11 cellular contexts compared by ENCODE assay signal in the genomic region with DNA sequence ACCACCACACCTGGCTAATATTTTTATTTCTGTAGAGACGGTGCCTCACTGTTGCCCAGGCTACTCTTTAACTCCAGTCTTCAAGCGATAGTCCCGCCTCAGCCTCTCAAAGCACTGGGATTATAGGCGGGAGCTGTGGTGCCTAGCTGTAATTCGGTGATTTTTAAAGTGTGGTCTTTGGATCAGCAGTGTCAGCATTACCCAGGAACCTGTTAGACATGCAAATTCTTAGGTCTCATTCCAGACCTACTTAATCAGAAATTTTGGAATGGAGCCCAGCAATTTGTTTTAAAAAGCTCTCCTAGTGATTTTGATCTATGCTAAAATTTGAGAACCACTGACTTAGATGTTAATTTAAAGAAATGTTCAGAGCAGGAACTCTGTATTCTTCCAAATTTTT. TPM values are rescaled to one million over a fixed set of nuclear protein-coding genes. Genes with fewer than 3 reads are reported as not detected.
DNase-seq lines count a peak whose midpoint lies in the region; ATAC-seq and TF ChIP-seq lines count a peak whose summit lies in the region.
"Had no signal": no experiment of that assay in that cellular context is flagged by ENCODE, and none has a peak within 500 bp of the region (broad histone marks: within the 10 kb centered on the region; RNA-seq: fewer than 3 reads in every experiment).

No MANE protein-coding gene starts in this region.

- no peak overlapping the region for H3K18ac ChIP-seq in mesenchymal stem cell (ENCODE audit: low read depth in 1 of 2, low read length in 2 of 2)

- no peak overlapping the region for H3K4me3 ChIP-seq in body of pancreas
- no peak overlapping the region for H3K4me3 ChIP-seq in mesenchymal stem cell (ENCODE audit: insufficient read depth in 1 of 2, low read depth in 1 of 2, low read length in 2 of 2)

- no peak overlapping the region for H2AFZ ChIP-seq in mesenchymal stem cell (ENCODE audit: low read depth, low read length)

- no peak overlapping the region for H3K23ac ChIP-seq in mesenchymal stem cell (ENCODE audit: low read length in 2 of 2)

- 58 to 69% methylated on average over 5 of the region's 5 CpGs for WGBS in body of pancreas, 2 donors
- 91% methylated on average over 5 of the region's 5 CpGs for WGBS in mesenchymal stem cell

- peaks cover 13% of the 10 kb centered on the region for H3K79me1 ChIP-seq in mesenchymal stem cell (replicated peaks; ENCODE audit: low read length, poor library complexity, severe bottlenecking)

- no peak overlapping the region for H3K14ac ChIP-seq in mesenchymal stem cell (ENCODE audit: low read length in 2 of 2)

- H3K36me3 ChIP-seq in body of pancreas (replicated peaks in 1 of 2; ENCODE audit: insufficient read depth in 1 of 2, low read depth in 2 of 2) (no peaks in the 10 kb centered on the region), mesenchymal stem cell (ENCODE audit: control insufficient read depth in 1 of 2, insufficient read depth in 2 of 2, low read depth in 1 of 2, low read length in 2 of 2) (peaks cover 16% of the 10 kb centered on the region in 2 experiments)

- no peak overlapping the region for H4K91ac ChIP-seq in mesenchymal stem cell (ENCODE audit: low read length)

- H2BK5ac ChIP-seq in mesenchymal stem cell (ENCODE audit: low read depth, low read length, poor library complexity, severe bottlenecking), result no peak overlapping the region

- H3K4ac ChIP-seq in mesenchymal stem cell (ENCODE audit: low read depth in 1 of 2, low read length in 2 of 2), result no peak overlapping the region

- ATAC-seq in body of pancreas (peak; percentile 65), GM19452 (IDR thresholded peaks at IDR 0.05; ENCODE audit: unreplicated experiment) (no peak), GM21786 (IDR thresholded peaks at IDR 0.05; ENCODE audit: unreplicated experiment) (no peak)

- no peaks in the 10 kb centered on the region for H3K27me3 ChIP-seq in body of pancreas
- no peaks in the 10 kb centered on the region for H3K27me3 ChIP-seq in mesenchymal stem cell (ENCODE audit: control insufficient read depth in 1 of 2, insufficient read depth in 1 of 2, low read length in 2 of 2)

- H4K8ac ChIP-seq in mesenchymal stem cell (ENCODE audit: low read length), result no peak overlapping the region

- no peak overlapping the region for H3K4me2 ChIP-seq in mesenchymal stem cell (ENCODE audit: low read length, poor library complexity, severe bottlenecking)

- H3K27ac ChIP-seq in body of pancreas (peak overlapping the region in 3 of 4 donors; percentile 19 to 29 (median 26)), mesenchymal stem cell (ENCODE audit: low read length, poor library complexity, severe bottlenecking) (peak overlapping the region; percentile 74)
- H3K27ac ChIP-seq: HL-60 had no signal

- TF ChIP-seq POLR2A in body of pancreas (IDR thresholded peaks at IDR 0.05), result no peak

- H3K4me1 ChIP-seq in body of pancreas, result no peaks in the 10 kb centered on the region
- peaks cover 9% of the 10 kb centered on the region for H3K4me1 ChIP-seq in mesenchymal stem cell (ENCODE audit: control insufficient read depth, insufficient read depth, low read depth, low read length)

- DNase-seq in AG08396 (ENCODE audit: low spot score), result peak; percentile 53
- DNase-seq in HPDE6-E6E7 (ENCODE audit: extremely low spot score), result peak; percentile 16
- DNase-seq in body of pancreas, result peak in 2 of 4 donors; percentile 9
- DNase-seq in mesenchymal stem cell, result peak; percentile 42
- DNase-seq in HuH-7 (ENCODE audit: low spot score), result no peak
- no peak for DNase-seq in NCI-H2107 treated with DMSO at 0.1 percent for 48 hours (lab: John Stamatoyannopoulos, UW; ENCODE audit: unreplicated experiment)
- DNase-seq: activated CD8-positive, alpha-beta memory T cell treated with anti-CD3 and anti-CD28 coated beads for 24 hours; CD4-positive, alpha-beta memory T cell had no signal

- H3K9ac ChIP-seq in mesenchymal stem cell (ENCODE audit: low read length), result no peak overlapping the region

- no peak overlapping the region for H2AK5ac ChIP-seq in mesenchymal stem cell (ENCODE audit: low read length, severe bottlenecking)

- no peak overlapping the region for H2BK120ac ChIP-seq in mesenchymal stem cell (ENCODE audit: low read depth, low read length)

- no peak overlapping the region for H2BK12ac ChIP-seq in mesenchymal stem cell (ENCODE audit: low read length in 2 of 2)

- H2BK15ac ChIP-seq in mesenchymal stem cell (ENCODE audit: low read depth, poor library complexity, severe bottlenecking), result no peak overlapping the region

- H3K9me3 ChIP-seq in body of pancreas (no peaks in the 10 kb centered on the region), mesenchymal stem cell (ENCODE audit: control insufficient read depth, low read length) (no peaks in the 10 kb centered on the region)

- no peak for TF ChIP-seq CTCF in body of pancreas (IDR thresholded peaks at IDR 0.05)

- intact Hi-C loops in body of pancreas (cut with DNase I), result no loop called here

RNA-seq across cellular contexts. Expression of a gene that starts 51.9 kb away (rescaled TPM):
- 10 to 100 TPM; 40.5 to 50.1 TPM for total RNA-seq in body of pancreas
- polyA plus RNA-seq in mesenchymal stem cell (2013, experiment 1 of 2), result 102 TPM
- 107 TPM for polyA plus RNA-seq in mesenchymal stem cell (2013, experiment 2 of 2)

Comparison
In these comparisons a context has a peak if more than half of its experiments do, and no peak if none do; other contexts are left out.
1. DNase-seq: peak in AG08396 (single experiment), HPDE6-E6E7 (single experiment) and mesenchymal stem cell (single experiment); none in HuH-7 (single experiment) and NCI-H2107 treated with DMSO at 0.1 percent for 48 hours (single experiment).